ENCODE assay signal across 22 cellular contexts in genomic region chr13:105070452-105070851, GRCh38.
DNase-seq lines count a peak whose midpoint lies in the region; ATAC-seq, FAIRE-seq and TF ChIP-seq lines count a peak whose summit lies in the region.
"Had no signal": no experiment of that assay in that cellular context is flagged by ENCODE, and none has a peak within 500 bp of the region (broad histone marks: within the 10 kb centered on the region; RNA-seq: fewer than 3 reads in every experiment).

No MANE protein-coding gene starts in this region.

- H2BK5ac ChIP-seq in mesenchymal stem cell (ENCODE audit: low read depth, low read length, poor library complexity, severe bottlenecking) = no peak overlapping the region

- no peaks in the 10 kb centered on the region for H3K79me1 ChIP-seq in mesenchymal stem cell (replicated peaks; ENCODE audit: low read length, poor library complexity, severe bottlenecking)

- H4K91ac ChIP-seq in mesenchymal stem cell (ENCODE audit: low read length) = no peak overlapping the region

- H3K9ac ChIP-seq in adipocyte (ENCODE audit: low read length) (no peak overlapping the region), mesenchymal stem cell (ENCODE audit: low read length) (no peak overlapping the region)
- H3K9ac ChIP-seq: BLaER1 treated with 17β-estradiol and CSF1 and Interleukin-3, amounts not matched to agents 10 nM and 100 nM had no signal

- no peak overlapping the region for H2AK5ac ChIP-seq in mesenchymal stem cell (ENCODE audit: low read length, severe bottlenecking)

- H3K4me1 ChIP-seq in adipocyte (ENCODE audit: control insufficient read depth, insufficient read depth, low read length) (no peaks in the 10 kb centered on the region), mesenchymal stem cell (ENCODE audit: control insufficient read depth, insufficient read depth, low read depth, low read length) (no peaks in the 10 kb centered on the region)
- H3K4me1 ChIP-seq: BLaER1 treated with 17β-estradiol and CSF1 and Interleukin-3, amounts not matched to agents 10 nM and 100 nM; SJSA1 had no signal

- peak; percentile 60 for FAIRE-seq in H54 (lab: Jason Lieb, UNC)
- FAIRE-seq: GM18507, H1, RCC 7860 had no signal

- no peak overlapping the region for H3K27ac ChIP-seq in mesenchymal stem cell (ENCODE audit: low read length, poor library complexity, severe bottlenecking)
- H3K27ac ChIP-seq: 22Rv1; BLaER1 treated with 17β-estradiol and CSF1 and Interleukin-3, amounts not matched to agents 10 nM and 100 nM; SJSA1 had no signal

- no peak overlapping the region for H4K8ac ChIP-seq in mesenchymal stem cell (ENCODE audit: low read length)

- no peaks in the 10 kb centered on the region for H3K27me3 ChIP-seq in adipocyte (replicated peaks; ENCODE audit: control insufficient read depth, insufficient read depth, low read length)
- H3K27me3 ChIP-seq in mesenchymal stem cell (ENCODE audit: control insufficient read depth in 1 of 2, insufficient read depth in 1 of 2, low read length in 2 of 2) = no peaks in the 10 kb centered on the region
- H3K27me3 ChIP-seq: BLaER1 treated with 17β-estradiol and CSF1 and Interleukin-3, amounts not matched to agents 10 nM and 100 nM; SJSA1 had no signal

- no peak overlapping the region for H3K18ac ChIP-seq in mesenchymal stem cell (ENCODE audit: low read depth in 1 of 2, low read length in 2 of 2)

- ATAC-seq in HG02981 (IDR thresholded peaks at IDR 0.05; ENCODE audit: unreplicated experiment) = no peak
- ATAC-seq: CD8-positive, alpha-beta T cell had no signal

- H3K4me3 ChIP-seq in adipocyte (ENCODE audit: low read length) (no peak overlapping the region), mesenchymal stem cell (ENCODE audit: insufficient read depth in 1 of 2, low read depth in 1 of 2, low read length in 2 of 2) (no peak overlapping the region)
- H3K4me3 ChIP-seq: BLaER1 treated with 17β-estradiol and CSF1 and Interleukin-3, amounts not matched to agents 10 nM and 100 nM; SJSA1 had no signal

- no peak overlapping the region for H3K23ac ChIP-seq in mesenchymal stem cell (ENCODE audit: low read length in 2 of 2)

- no peak overlapping the region for H3K4ac ChIP-seq in mesenchymal stem cell (ENCODE audit: low read depth in 1 of 2, low read length in 2 of 2)

- no peak overlapping the region for H2BK12ac ChIP-seq in mesenchymal stem cell (ENCODE audit: low read length in 2 of 2)

- no peak for TF ChIP-seq POLR2A in H54 (IDR thresholded peaks at IDR 0.05; ENCODE audit: low read depth, low read length)

- no peak overlapping the region for H2AFZ ChIP-seq in mesenchymal stem cell (ENCODE audit: low read depth, low read length)

- WGBS in mesenchymal stem cell = no CpG with 5 or more reads among the region's 1 CpG

- DNase-seq in DMS53 (lab: John Stamatoyannopoulos, UW) (peak; percentile 37), DMS53 treated with DMSO at 0.1 percent for 48 hours (lab: John Stamatoyannopoulos, UW; ENCODE audit: unreplicated experiment) (no peak), H54 (ENCODE audit: insufficient read length, low spot score) (no peak), adipocyte (ENCODE audit: low read depth) (peak; percentile 39), mesenchymal stem cell (peak; percentile 3), NCI-H82 treated with DMSO at 0.1 percent for 48 hours (lab: John Stamatoyannopoulos, UW; ENCODE audit: unreplicated experiment) (no peak)
- no peak for DNase-seq in activated effector memory CD4-positive, alpha-beta T cell treated with Interleukin-2 at 50 U/mL for 16 hours
- DNase-seq: CD8-positive, alpha-beta T cell; GDM1; KG1; NCI-H1092 treated with DMSO at 0.1 percent for 48 hours; NCI-H146; NCI-H2029; NCI-H446; T-helper 1 cell had no signal

- H3K9me3 ChIP-seq in adipocyte (ENCODE audit: control insufficient read depth, low read length) (no peaks in the 10 kb centered on the region), mesenchymal stem cell (ENCODE audit: control insufficient read depth, low read length) (no peaks in the 10 kb centered on the region)
- H3K9me3 ChIP-seq: BLaER1 treated with 17β-estradiol and CSF1 and Interleukin-3, amounts not matched to agents 10 nM and 100 nM; SJSA1 had no signal

- no peak overlapping the region for H3K4me2 ChIP-seq in mesenchymal stem cell (ENCODE audit: low read length, poor library complexity, severe bottlenecking)
- H3K4me2 ChIP-seq: BLaER1 treated with 17β-estradiol and CSF1 and Interleukin-3, amounts not matched to agents 10 nM and 100 nM had no signal

- H3K36me3 ChIP-seq in adipocyte (ENCODE audit: control insufficient read depth, insufficient read depth, low read length, severe bottlenecking) = no peaks in the 10 kb centered on the region
- no peaks in the 10 kb centered on the region for H3K36me3 ChIP-seq in mesenchymal stem cell (ENCODE audit: control insufficient read depth in 1 of 2, insufficient read depth in 2 of 2, low read depth in 1 of 2, low read length in 2 of 2)
- H3K36me3 ChIP-seq: BLaER1 treated with 17β-estradiol and CSF1 and Interleukin-3, amounts not matched to agents 10 nM and 100 nM; SJSA1 had no signal

- H3K14ac ChIP-seq in mesenchymal stem cell (ENCODE audit: low read length in 2 of 2) = no peak overlapping the region

- no peak overlapping the region for H2BK120ac ChIP-seq in mesenchymal stem cell (ENCODE audit: low read depth, low read length)

- no peak overlapping the region for H2BK15ac ChIP-seq in mesenchymal stem cell (ENCODE audit: low read depth, poor library complexity, severe bottlenecking)

Comparison
In these comparisons a context has a peak if more than half of its experiments do, and no peak if none do; other contexts are left out.
1. DNase-seq: peak in DMS53 (single experiment), adipocyte (single experiment) and mesenchymal stem cell (single experiment); none in DMS53 treated with DMSO at 0.1 percent for 48 hours (single experiment), H54 (single experiment), NCI-H82 treated with DMSO at 0.1 percent for 48 hours (single experiment) and activated effector memory CD4-positive, alpha-beta T cell treated with Interleukin-2 at 50 U/mL for 16 hours (single experiment).